Comparison of ENCODE assay signal across 8 cellular contexts in the genomic region with DNA sequence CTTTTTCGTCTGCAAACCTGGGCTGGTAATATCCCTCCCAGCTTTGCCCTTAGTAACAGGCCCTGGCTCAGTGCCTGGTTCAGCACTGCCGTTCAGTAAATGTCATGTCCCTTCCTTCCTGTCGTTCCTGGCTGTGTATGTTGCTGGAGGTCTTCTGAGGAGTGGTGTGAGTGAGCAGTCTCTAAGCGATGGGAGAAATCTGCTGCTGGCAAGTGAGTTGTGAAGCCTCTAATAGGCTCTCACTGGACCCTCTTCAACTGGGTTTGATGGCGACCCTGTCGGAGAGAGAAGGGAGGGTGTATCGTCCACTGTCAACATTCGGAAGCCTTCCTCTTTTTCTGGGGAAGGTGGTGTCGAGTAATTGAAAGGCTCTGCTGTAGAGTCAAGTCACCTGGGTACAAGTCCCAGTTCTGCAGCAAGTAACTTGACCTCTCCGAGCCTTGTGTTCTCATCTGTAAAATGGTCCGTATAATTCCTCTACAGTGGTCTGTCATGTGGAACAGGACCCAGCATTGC.
A peak's percentile ranks its signal among the peaks of the same experiment; 100 is the strongest.
DNase-seq lines count a peak whose midpoint lies in the region; ATAC-seq and TF ChIP-seq lines count a peak whose summit lies in the region.

No MANE protein-coding gene starts in this region.

- H3K27me3 Mint-ChIP-seq in neural crest cell (ENCODE audit: low read depth), result no peaks in the 10 kb centered on the region

- no peaks in the 10 kb centered on the region for H3K9me3 Mint-ChIP-seq in neural crest cell

- no peak for ATAC-seq in HG03442 (IDR thresholded peaks at IDR 0.05; ENCODE audit: unreplicated experiment)

- H3K27ac Mint-ChIP-seq in neural crest cell (ENCODE audit: unreplicated experiment), result peak overlapping the region; percentile 100

- peak overlapping the region; percentile 96 for H3K4me3 Mint-ChIP-seq in neural crest cell

- H3K4me1 Mint-ChIP-seq in neural crest cell, result peaks cover 33% of the 10 kb centered on the region

- no peak for TF ChIP-seq CTCF in neural crest cell (conservative IDR thresholded peaks at IDR 0.05)

- H3K36me3 Mint-ChIP-seq in neural crest cell (ENCODE audit: low read depth), result no peaks in the 10 kb centered on the region

- DNase-seq in NCI-H1105 treated with DMSO at 0.1 percent for 48 hours (lab: John Stamatoyannopoulos, UW), result peak; percentile 35
- DNase-seq in NCI-H1105 (lab: John Stamatoyannopoulos, UW), result no peak
- peak; percentile 14 for DNase-seq in HT1080 (ENCODE audit: low read depth)
- DNase-seq in activated CD8-positive, alpha-beta memory T cell treated with anti-CD3 and anti-CD28 coated beads for 24 hours, result peak; percentile 61
- peak; percentile 18 for DNase-seq in fibroblast of peridontal ligament (ENCODE audit: extremely low read depth)
- DNase-seq in neural crest cell (ENCODE audit: low read depth, low spot score), result no peak
- no peak for DNase-seq in SW 1271 (lab: John Stamatoyannopoulos, UW)

Comparison
In these comparisons a context has a peak if more than half of its experiments do, and no peak if none do; other contexts are left out.
1. DNase-seq: peak in NCI-H1105 treated with DMSO at 0.1 percent for 48 hours (single experiment), HT1080 (single experiment), activated CD8-positive, alpha-beta memory T cell treated with anti-CD3 and anti-CD28 coated beads for 24 hours (single experiment) and fibroblast of peridontal ligament (single experiment); none in NCI-H1105 (single experiment), neural crest cell (single experiment) and SW 1271 (0 of 2).